In the genomic region with DNA sequence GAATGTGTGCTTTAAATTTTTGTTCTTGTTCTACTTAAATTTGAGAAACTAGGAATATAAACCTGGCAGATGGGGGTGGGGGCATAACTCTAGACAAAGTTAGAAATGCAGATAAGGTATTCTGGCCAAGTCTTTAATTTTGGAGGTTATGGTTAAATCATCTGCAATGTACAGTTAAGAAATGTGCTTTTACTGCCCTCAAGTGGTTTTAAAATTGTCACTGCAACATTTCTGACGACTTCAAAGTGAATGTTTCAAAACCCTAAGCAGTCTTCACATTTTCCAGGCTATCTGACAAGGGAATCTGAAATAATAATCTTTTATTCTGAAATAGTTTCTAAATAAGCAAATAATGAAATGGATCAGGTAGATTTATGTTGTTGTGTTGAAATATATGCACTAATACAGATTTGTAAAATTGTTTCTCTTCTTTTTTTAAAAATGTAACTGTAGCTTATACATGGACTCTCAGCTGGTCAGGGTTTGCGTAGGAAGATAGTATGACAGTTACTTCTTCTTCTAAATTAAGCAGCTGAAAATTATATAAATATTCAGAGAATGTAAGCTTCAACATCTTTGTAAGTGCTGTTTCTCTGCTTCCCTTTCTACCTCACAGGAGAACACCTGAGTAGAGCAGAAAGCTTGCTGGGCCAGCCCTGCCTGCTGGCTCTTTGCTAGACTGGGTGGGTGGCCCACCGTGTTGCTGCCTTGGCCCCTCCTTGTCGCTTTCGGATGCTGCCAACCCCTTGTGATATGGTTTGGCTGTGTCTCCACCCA, we compare ENCODE assay signal across 9 cellular contexts. TPM values are rescaled to one million over a fixed set of nuclear protein-coding genes. Genes with fewer than 3 reads are reported as not detected.
DNase-seq lines count a peak whose midpoint lies in the region; ATAC-seq lines count a peak whose summit lies in the region.
"Had no signal": no experiment of that assay in that cellular context is flagged by ENCODE, and none has a peak within 500 bp of the region (broad histone marks: within the 10 kb centered on the region; RNA-seq: fewer than 3 reads in every experiment).

No MANE protein-coding gene starts in this region.

- no peaks in the 10 kb centered on the region for H3K9me3 ChIP-seq in CD4-positive, CD25-positive, alpha-beta regulatory T cell (ENCODE audit: control insufficient read depth in 2 of 2, low read length in 2 of 2)

- no peaks in the 10 kb centered on the region for H3K27me3 ChIP-seq in CD4-positive, CD25-positive, alpha-beta regulatory T cell (ENCODE audit: control insufficient read depth, insufficient read depth, low read length)

- H3K27me3 Mint-ChIP-seq in CD4-positive, CD25-positive, alpha-beta regulatory T cell: peaks cover 7% of the 10 kb centered on the region
- no peaks in the 10 kb centered on the region for H3K27me3 Mint-ChIP-seq in naive thymus-derived CD8-positive, alpha-beta T cell

- no peaks in the 10 kb centered on the region for H3K36me3 Mint-ChIP-seq in CD4-positive, CD25-positive, alpha-beta regulatory T cell
- H3K36me3 Mint-ChIP-seq in naive thymus-derived CD8-positive, alpha-beta T cell: no peaks in the 10 kb centered on the region

- H3K9me3 Mint-ChIP-seq in CD4-positive, CD25-positive, alpha-beta regulatory T cell: peaks cover 0 to 2% (median 0%) of the 10 kb centered on the region in 7 donors
- no peaks in the 10 kb centered on the region for H3K9me3 Mint-ChIP-seq in naive thymus-derived CD8-positive, alpha-beta T cell

- no peak overlapping the region for H3K4me3 Mint-ChIP-seq in CD4-positive, CD25-positive, alpha-beta regulatory T cell
- H3K4me3 Mint-ChIP-seq in naive thymus-derived CD8-positive, alpha-beta T cell: no peak overlapping the region

- POLR2A ChIA-PET in naive thymus-derived CD8-positive, alpha-beta T cell (lab: Charles Lee): no interaction called here

- H3K36me3 ChIP-seq in CD4-positive, CD25-positive, alpha-beta regulatory T cell (ENCODE audit: control insufficient read depth, insufficient read depth, low read length): no peaks in the 10 kb centered on the region

- no peak overlapping the region for H3K4me3 ChIP-seq in CD4-positive, CD25-positive, alpha-beta regulatory T cell (ENCODE audit: low read depth, low read length)
- H3K4me3 ChIP-seq: lung had no signal

- H3K27ac ChIP-seq in CD4-positive, CD25-positive, alpha-beta regulatory T cell (ENCODE audit: insufficient read depth, low read length, poor library complexity, severe bottlenecking): no peak overlapping the region

- H3K27ac Mint-ChIP-seq in CD4-positive, CD25-positive, alpha-beta regulatory T cell: no peak overlapping the region
- H3K27ac Mint-ChIP-seq in naive thymus-derived CD8-positive, alpha-beta T cell: no peak overlapping the region

- no peak for ATAC-seq in CD4-positive, CD25-positive, alpha-beta regulatory T cell (ENCODE audit: low read depth in 2 of 2)
- ATAC-seq in GM19023 (IDR thresholded peaks at IDR 0.05; ENCODE audit: unreplicated experiment) (peak; percentile 55), HG03439 (IDR thresholded peaks at IDR 0.05; ENCODE audit: unreplicated experiment) (no peak)
- ATAC-seq in naive thymus-derived CD8-positive, alpha-beta T cell: peak; percentile 44 to 57

- H3K4me1 Mint-ChIP-seq in CD4-positive, CD25-positive, alpha-beta regulatory T cell: no peaks in the 10 kb centered on the region
- no peaks in the 10 kb centered on the region for H3K4me1 Mint-ChIP-seq in naive thymus-derived CD8-positive, alpha-beta T cell

- DNase-seq in CD4-positive, CD25-positive, alpha-beta regulatory T cell: peak in 2 of 3 donors; percentile 22 to 62
- DNase-seq in Kasumi-1 (lab: John Stamatoyannopoulos, UW) (peak; percentile 82 to 89), RPMI7951 (ENCODE audit: low read depth) (peak; percentile 69), epidermal melanocyte (ENCODE audit: insufficient read length, low spot score) (peak; percentile 27)
- peak in 4 of 10 donors; percentile 2 to 21 (median 19) for DNase-seq in naive thymus-derived CD8-positive, alpha-beta T cell
- no peak for DNase-seq in activated CD4-positive, CD25-positive, alpha-beta regulatory T cell treated with anti-CD3 and anti-CD28 coated beads, Interleukin-2, amount 50 U/mL, for 72 hours

- no peaks in the 10 kb centered on the region for H3K4me1 ChIP-seq in CD4-positive, CD25-positive, alpha-beta regulatory T cell (ENCODE audit: control insufficient read depth, insufficient read depth, low read length, poor library complexity, severe bottlenecking)

RNA-seq across cellular contexts. Expression of gene SUCNR1, which starts 45.0 kb away (rescaled TPM):
- 0.17 TPM for total RNA-seq in CD4-positive, CD25-positive, alpha-beta regulatory T cell
- polyA plus RNA-seq in CD4-positive, CD25-positive, alpha-beta regulatory T cell: not detected
- 0.12 TPM in 1 of 2 replicates, not detected in the other for total RNA-seq in RPMI7951 (2014; rRNA removed; shearing (Covaris generic))
- total RNA-seq in naive thymus-derived CD8-positive, alpha-beta T cell: not detected
- not detected for polyA plus RNA-seq in naive thymus-derived CD8-positive, alpha-beta T cell

Comparison
In these comparisons a context has a peak if more than half of its experiments do, and no peak if none do; other contexts are left out.
1. ATAC-seq: peak in GM19023 (single experiment) and naive thymus-derived CD8-positive, alpha-beta T cell (2 of 2); none in CD4-positive, CD25-positive, alpha-beta regulatory T cell (0 of 2) and HG03439 (single experiment).